In the genomic region with DNA sequence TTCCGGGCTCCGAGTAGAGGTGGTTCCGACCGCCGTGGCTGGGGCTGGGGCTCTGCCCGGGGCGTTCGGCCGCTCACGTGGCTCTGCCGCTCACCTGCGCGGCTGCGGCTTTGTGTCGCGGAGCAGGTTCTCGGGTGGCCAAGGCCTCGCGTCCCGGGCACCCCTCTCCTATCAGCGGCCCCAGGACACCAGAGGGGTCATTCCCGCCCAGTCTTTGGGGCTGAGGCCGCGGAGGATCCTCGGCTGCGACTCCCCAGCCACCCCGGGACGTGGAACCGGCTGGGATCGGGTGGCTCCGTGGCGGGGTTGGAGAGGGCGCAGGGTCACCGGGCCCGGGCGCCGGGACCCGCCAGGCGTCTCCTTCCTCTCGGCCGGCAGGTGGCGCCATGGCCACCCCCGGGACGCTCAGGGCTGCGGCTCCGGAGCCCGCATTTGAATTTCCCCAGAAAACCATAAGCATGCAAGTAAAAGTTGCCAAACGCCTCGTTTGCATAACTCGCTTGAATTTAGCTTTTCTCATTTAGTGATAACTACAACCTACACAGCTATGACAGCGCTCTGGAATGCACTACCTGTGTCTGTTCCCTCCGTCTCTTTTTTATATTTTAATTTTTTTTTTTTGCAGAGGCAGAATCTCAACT, we compare ENCODE assay signal across 8 cellular contexts. TPM values are rescaled to one million over a fixed set of nuclear protein-coding genes. Genes with fewer than 3 reads are reported as not detected.
A peak's percentile ranks its signal among the peaks of the same experiment; 100 is the strongest.
DNase-seq lines count a peak whose midpoint lies in the region; ATAC-seq and TF ChIP-seq lines count a peak whose summit lies in the region.

No MANE protein-coding gene starts in this region.

- no peaks in the 10 kb centered on the region for H3K9me2 ChIP-seq in OCI-LY1 (ENCODE audit: low read depth, low read length)
- H3K9me2 ChIP-seq in neural cell (ENCODE audit: insufficient read depth, low read length) = no peaks in the 10 kb centered on the region

- H3K9me3 ChIP-seq in OCI-LY1 (ENCODE audit: low read length) (0 out of 2 replicates have a peak, but pooled peaks cover 2% of the 10 kb centered on the region), neural cell (ENCODE audit: low read length) (no peaks in the 10 kb centered on the region)

- H3K36me3 Mint-ChIP-seq in activated T-helper 17 cell treated with anti-CD3 and anti-CD28 coated beads, Interleukin-2, amount 50 U/mL, for 72 hours (ENCODE audit: low read depth) = no peaks in the 10 kb centered on the region

- peak; percentile 77 for TF ChIP-seq RAD21 in neural cell (conservative IDR thresholded peaks at IDR 0.05)

- H3K36me3 ChIP-seq in OCI-LY1 (ENCODE audit: insufficient read depth, low read length) (no peaks in the 10 kb centered on the region), neural cell (ENCODE audit: insufficient read depth, low read length) (no peaks in the 10 kb centered on the region)

- DNase-seq in DMS79 (lab: John Stamatoyannopoulos, UW) = peak; percentile 16
- DNase-seq in fibroblast of the aortic adventitia (ENCODE audit: low read depth) = peak; percentile 60
- DNase-seq in stimulated activated naive CD8-positive, alpha-beta T cell treated with anti-CD3 and anti-CD28 coated beads, Interleukin-15, Interleukin-2, amounts not matched to agents 100 U/mL and 50 U/mL, for 24 hours = peak; percentile 77
- no peak for DNase-seq in DMS114 treated with DMSO at 0.1 percent for 48 hours (lab: John Stamatoyannopoulos, UW; ENCODE audit: unreplicated experiment)

- no peak overlapping the region for H3K27ac ChIP-seq in OCI-LY1 (ENCODE audit: low read depth, low read length, poor library complexity, severe bottlenecking)
- peak overlapping the region; percentile 80 for H3K27ac ChIP-seq in neural cell (ENCODE audit: low read length)

- TF ChIP-seq CTCF in OCI-LY1 (IDR thresholded peaks at IDR 0.05; ENCODE audit: low read length) (peak; percentile 87), fibroblast of the aortic adventitia (IDR thresholded peaks at IDR 0.05; ENCODE audit: insufficient read depth, low read length) (peak; percentile 71), neural cell (IDR thresholded peaks at IDR 0.05; ENCODE audit: poor library complexity, severe bottlenecking) (peak; percentile 97)

- H3K4me1 Mint-ChIP-seq in activated T-helper 17 cell treated with anti-CD3 and anti-CD28 coated beads, Interleukin-2, amount 50 U/mL, for 72 hours = no peaks in the 10 kb centered on the region

- peak; percentile 60 for TF ChIP-seq EP300 in neural cell (conservative IDR thresholded peaks at IDR 0.05; ENCODE audit: poor library complexity, severe bottlenecking)

- no peaks in the 10 kb centered on the region for H3K9me3 Mint-ChIP-seq in activated T-helper 17 cell treated with anti-CD3 and anti-CD28 coated beads, Interleukin-2, amount 50 U/mL, for 72 hours

- H3K4me1 ChIP-seq in OCI-LY1 (ENCODE audit: insufficient read depth, low read length, severe bottlenecking) = no peaks in the 10 kb centered on the region

- peaks cover 16% of the 10 kb centered on the region for H3K27me3 Mint-ChIP-seq in activated T-helper 17 cell treated with anti-CD3 and anti-CD28 coated beads, Interleukin-2, amount 50 U/mL, for 72 hours

- H3K4me2 ChIP-seq in OCI-LY1 (ENCODE audit: low read length) = no peak overlapping the region
- H3K4me2 ChIP-seq in neural cell (ENCODE audit: low read length) = peak overlapping the region; percentile 48

- no peaks in the 10 kb centered on the region for H3K79me2 ChIP-seq in OCI-LY1 (ENCODE audit: insufficient read depth, low read length)
- H3K79me2 ChIP-seq in neural cell (replicated peaks; ENCODE audit: insufficient read depth, low read length) = peaks cover 12% of the 10 kb centered on the region

- peaks cover 18% of the 10 kb centered on the region; the same call in 1 of the 2 replicates for H3K27me3 ChIP-seq in OCI-LY1 (ENCODE audit: insufficient read depth, low read length)
- no peaks in the 10 kb centered on the region for H3K27me3 ChIP-seq in neural cell (ENCODE audit: insufficient read depth, low read depth, low read length)

- no peak overlapping the region for H3K4me3 ChIP-seq in OCI-LY1 (ENCODE audit: low read depth, low read length, poor library complexity, severe bottlenecking)
- H3K4me3 ChIP-seq in fibroblast of the aortic adventitia (ENCODE audit: low read depth, low read length) = peak overlapping the region; percentile 44
- peak overlapping the region; percentile 97 for H3K4me3 ChIP-seq in neural cell (ENCODE audit: low read length)

- H3K9ac ChIP-seq in OCI-LY1 (ENCODE audit: low read length) = no peak overlapping the region
- H3K9ac ChIP-seq in neural cell (ENCODE audit: low read length) = peak overlapping the region; percentile 96

- H2AFZ ChIP-seq in OCI-LY1 (ENCODE audit: low read length) = no peak overlapping the region
- H2AFZ ChIP-seq in neural cell (ENCODE audit: low read depth, low read length) = peak overlapping the region; percentile 73

- H4K20me1 ChIP-seq in OCI-LY1 (ENCODE audit: insufficient read depth, low read length) = no peaks in the 10 kb centered on the region
- H4K20me1 ChIP-seq in neural cell (ENCODE audit: insufficient read depth) = no peaks in the 10 kb centered on the region

- no peak overlapping the region for H3K27ac Mint-ChIP-seq in activated T-helper 17 cell treated with anti-CD3 and anti-CD28 coated beads, Interleukin-2, amount 50 U/mL, for 72 hours

- H3F3A ChIP-seq in OCI-LY1 (ENCODE audit: insufficient read depth, low read length) (no peaks in the 10 kb centered on the region), neural cell (ENCODE audit: insufficient read depth, low read length, poor library complexity, severe bottlenecking) (no peaks in the 10 kb centered on the region)

- H3K4me3 Mint-ChIP-seq in activated T-helper 17 cell treated with anti-CD3 and anti-CD28 coated beads, Interleukin-2, amount 50 U/mL, for 72 hours = no peak overlapping the region

- ATAC-seq in HG02610 (IDR thresholded peaks at IDR 0.05; ENCODE audit: unreplicated experiment) = peak; percentile 60
- peak; percentile 92 for ATAC-seq in activated T-helper 17 cell treated with anti-CD3 and anti-CD28 coated beads, Interleukin-2, amount 50 U/mL, for 72 hours (replicated peaks)
- peak; percentile 89 for ATAC-seq in stimulated activated naive CD8-positive, alpha-beta T cell treated with anti-CD3 and anti-CD28 coated beads, Interleukin-15, Interleukin-2, amounts not matched to agents 100 U/mL and 50 U/mL, for 24 hours

TF ChIP-seq in neural cell, 6 proteins besides CTCF, POLR2A, EP300 and RAD21:
- TF ChIP-seq, protein P1, sequence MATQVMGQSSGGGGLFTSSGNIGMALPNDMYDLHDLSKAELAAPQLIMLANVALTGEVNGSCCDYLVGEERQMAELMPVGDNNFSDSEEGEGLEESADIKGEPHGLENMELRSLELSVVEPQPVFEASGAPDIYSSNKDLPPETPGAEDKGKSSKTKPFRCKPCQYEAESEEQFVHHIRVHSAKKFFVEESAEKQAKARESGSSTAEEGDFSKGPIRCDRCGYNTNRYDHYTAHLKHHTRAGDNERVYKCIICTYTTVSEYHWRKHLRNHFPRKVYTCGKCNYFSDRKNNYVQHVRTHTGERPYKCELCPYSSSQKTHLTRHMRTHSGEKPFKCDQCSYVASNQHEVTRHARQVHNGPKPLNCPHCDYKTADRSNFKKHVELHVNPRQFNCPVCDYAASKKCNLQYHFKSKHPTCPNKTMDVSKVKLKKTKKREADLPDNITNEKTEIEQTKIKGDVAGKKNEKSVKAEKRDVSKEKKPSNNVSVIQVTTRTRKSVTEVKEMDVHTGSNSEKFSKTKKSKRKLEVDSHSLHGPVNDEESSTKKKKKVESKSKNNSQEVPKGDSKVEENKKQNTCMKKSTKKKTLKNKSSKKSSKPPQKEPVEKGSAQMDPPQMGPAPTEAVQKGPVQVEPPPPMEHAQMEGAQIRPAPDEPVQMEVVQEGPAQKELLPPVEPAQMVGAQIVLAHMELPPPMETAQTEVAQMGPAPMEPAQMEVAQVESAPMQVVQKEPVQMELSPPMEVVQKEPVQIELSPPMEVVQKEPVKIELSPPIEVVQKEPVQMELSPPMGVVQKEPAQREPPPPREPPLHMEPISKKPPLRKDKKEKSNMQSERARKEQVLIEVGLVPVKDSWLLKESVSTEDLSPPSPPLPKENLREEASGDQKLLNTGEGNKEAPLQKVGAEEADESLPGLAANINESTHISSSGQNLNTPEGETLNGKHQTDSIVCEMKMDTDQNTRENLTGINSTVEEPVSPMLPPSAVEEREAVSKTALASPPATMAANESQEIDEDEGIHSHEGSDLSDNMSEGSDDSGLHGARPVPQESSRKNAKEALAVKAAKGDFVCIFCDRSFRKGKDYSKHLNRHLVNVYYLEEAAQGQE (IDR thresholded peaks at IDR 0.05; ENCODE audit: borderline replicate concordance) = peak; percentile 57
- TF ChIP-seq POLR2AphosphoS5 (IDR thresholded peaks at IDR 0.05) = peak; percentile 77
- peak; percentile 89 for TF ChIP-seq SMC3 (conservative IDR thresholded peaks at IDR 0.05; ENCODE audit: poor library complexity)
- TF ChIP-seq TAF1 (IDR thresholded peaks at IDR 0.05; ENCODE audit: low read depth) = no peak
- TF ChIP-seq MXI1 (conservative IDR thresholded peaks at IDR 0.05; ENCODE audit: poor library complexity, severe bottlenecking) = peak; percentile 89
- no peak for TF ChIP-seq EZH2 (IDR thresholded peaks at IDR 0.05; ENCODE audit: borderline replicate concordance, insufficient read depth, low read length, poor library complexity, severe bottlenecking)
TF ChIP-seq in neural cell: peak in this region for 4.

RNA-seq across cellular contexts. Expression of a gene that starts 1.2 kb away (rescaled TPM):
- not detected for total RNA-seq in activated T-helper 17 cell treated with anti-CD3 and anti-CD28 coated beads, Interleukin-2, amount 50 U/mL, for 72 hours
- total RNA-seq in fibroblast of the aortic adventitia (ENCODE audit: low replicate concordance) = not detected in 2 replicates
- polyA plus RNA-seq in neural cell = 36.6 and 39.0 TPM in 2 replicates
- 40.1 and 43.8 TPM in 2 replicates for polyA minus RNA-seq in neural cell

RNA-seq across cellular contexts. Expression of a gene that starts 42.2 kb away (rescaled TPM):
- total RNA-seq in activated T-helper 17 cell treated with anti-CD3 and anti-CD28 coated beads, Interleukin-2, amount 50 U/mL, for 72 hours = 1 to 10 TPM; 3.4 to 8.2 TPM
- 38.1 and 57.7 TPM in 2 replicates for total RNA-seq in fibroblast of the aortic adventitia (ENCODE audit: low replicate concordance)
- 50.9 TPM in 2 replicates for polyA plus RNA-seq in neural cell
- 56.4 and 61.8 TPM in 2 replicates for polyA minus RNA-seq in neural cell
